In genomic region chr3:184156522-184156955, GRCh38 we compare ENCODE assay signal across 8 cellular contexts. TPM values are rescaled to one million over a fixed set of nuclear protein-coding genes. Genes with fewer than 3 reads are reported as not detected.
DNase-seq lines count a peak whose midpoint lies in the region; ATAC-seq and TF ChIP-seq lines count a peak whose summit lies in the region.

No MANE protein-coding gene starts in this region.

- H3K36me3 Mint-ChIP-seq in activated CD8-positive, alpha-beta memory T cell treated with anti-CD3 and anti-CD28 coated beads, Interleukin-2, amount 10 ng/mL, durations not matched to agents 7 days and 5 days: peaks cover 2% of the 10 kb centered on the region

- DNase-seq in activated CD8-positive, alpha-beta memory T cell treated with anti-CD3 and anti-CD28 coated beads, Interleukin-2, amount 10 ng/mL, durations not matched to agents 7 days and 5 days: no peak
- no peak for DNase-seq in activated CD8-positive, alpha-beta memory T cell treated with anti-CD3 and anti-CD28 coated beads, Interleukin-2, amount 50 U/mL, for 48 hours
- DNase-seq in RKO (ENCODE audit: low spot score) (peak; percentile 67), lower lobe of right lung (no peak)
- DNase-seq in effector memory CD4-positive, alpha-beta T cell: no peak

- 10% methylated on average over 6 of the region's 6 CpGs for WGBS in thymus

- H3K27ac ChIP-seq in effector memory CD4-positive, alpha-beta T cell (ENCODE audit: insufficient read depth, low read length, poor library complexity, severe bottlenecking): no peak overlapping the region
- H3K27ac ChIP-seq in lower lobe of right lung (peak overlapping the region; percentile 88), thymus (ENCODE audit: low read depth) (no peak overlapping the region)

- H3K9me3 Mint-ChIP-seq in activated CD8-positive, alpha-beta memory T cell treated with anti-CD3 and anti-CD28 coated beads, Interleukin-2, amount 10 ng/mL, durations not matched to agents 7 days and 5 days (ENCODE audit: low read depth): no peaks in the 10 kb centered on the region

- no peak for TF ChIP-seq CTCF in lower lobe of right lung (IDR thresholded peaks at IDR 0.05)

- no peak for ATAC-seq in activated CD8-positive, alpha-beta memory T cell treated with anti-CD3 and anti-CD28 coated beads, Interleukin-2, amount 10 ng/mL, durations not matched to agents 7 days and 5 days
- ATAC-seq in lower lobe of right lung (peak; percentile 59 to 63), GM21717 (IDR thresholded peaks at IDR 0.05; ENCODE audit: unreplicated experiment) (no peak), HG03159 (IDR thresholded peaks at IDR 0.05; ENCODE audit: unreplicated experiment) (no peak)

- H3K27me3 ChIP-seq in effector memory CD4-positive, alpha-beta T cell (replicated peaks; ENCODE audit: control insufficient read depth, insufficient read depth, low read length, poor library complexity, severe bottlenecking): no peaks in the 10 kb centered on the region
- H3K27me3 ChIP-seq in lower lobe of right lung (ENCODE audit: low read depth) (no peaks in the 10 kb centered on the region), thymus (ENCODE audit: control insufficient read depth, insufficient read depth) (no peaks in the 10 kb centered on the region)

- intact Hi-C loops in lower lobe of right lung (cut with DNase I): no loop called here

- CTCF ChIA-PET in activated CD8-positive, alpha-beta memory T cell treated with anti-CD3 and anti-CD28 coated beads, Interleukin-2, amount 10 ng/mL, durations not matched to agents 7 days and 5 days (lab: Charles Lee): interaction anchor here (1.5 to 2.1 kb wide), 4 partner anchors 10 to 93 kb away, joined by 3 to 7 read pairs (median 6); partner anchors contain the start of genes AP2M1 and EEF1AKMT4

- H3K27ac Mint-ChIP-seq in activated CD8-positive, alpha-beta memory T cell treated with anti-CD3 and anti-CD28 coated beads, Interleukin-2, amount 10 ng/mL, durations not matched to agents 7 days and 5 days: peak overlapping the region; percentile 74

- peaks cover 33% of the 10 kb centered on the region for H3K4me1 Mint-ChIP-seq in activated CD8-positive, alpha-beta memory T cell treated with anti-CD3 and anti-CD28 coated beads, Interleukin-2, amount 10 ng/mL, durations not matched to agents 7 days and 5 days

- no peaks in the 10 kb centered on the region for H3K36me3 ChIP-seq in effector memory CD4-positive, alpha-beta T cell (ENCODE audit: control insufficient read depth, insufficient read depth, low read length)
- H3K36me3 ChIP-seq in lower lobe of right lung (no peaks in the 10 kb centered on the region), thymus (ENCODE audit: control insufficient read depth, insufficient read depth) (no peaks in the 10 kb centered on the region)

- peaks cover 17% of the 10 kb centered on the region for H3K4me1 ChIP-seq in effector memory CD4-positive, alpha-beta T cell (ENCODE audit: control insufficient read depth, insufficient read depth, low read length, poor library complexity, severe bottlenecking)
- H3K4me1 ChIP-seq in lower lobe of right lung (peaks cover 60% of the 10 kb centered on the region), thymus (ENCODE audit: control insufficient read depth, insufficient read depth, low read length) (peaks cover 9% of the 10 kb centered on the region)

- H3K4me3 ChIP-seq in effector memory CD4-positive, alpha-beta T cell (ENCODE audit: insufficient read depth, low read depth, low read length, poor library complexity, severe bottlenecking): peak overlapping the region; percentile 88
- peak overlapping the region; percentile 97 for H3K4me3 ChIP-seq in lower lobe of right lung
- H3K4me3 ChIP-seq in thymus (ENCODE audit: low read length): peak overlapping the region; percentile 69

- no peaks in the 10 kb centered on the region for H3K9me3 ChIP-seq in effector memory CD4-positive, alpha-beta T cell (ENCODE audit: control insufficient read depth, low read length)
- H3K9me3 ChIP-seq in lower lobe of right lung: no peaks in the 10 kb centered on the region
- no peaks in the 10 kb centered on the region for H3K9me3 ChIP-seq in thymus (ENCODE audit: control insufficient read depth)

- no peaks in the 10 kb centered on the region for H3K27me3 Mint-ChIP-seq in activated CD8-positive, alpha-beta memory T cell treated with anti-CD3 and anti-CD28 coated beads, Interleukin-2, amount 10 ng/mL, durations not matched to agents 7 days and 5 days

- H3K4me3 Mint-ChIP-seq in activated CD8-positive, alpha-beta memory T cell treated with anti-CD3 and anti-CD28 coated beads, Interleukin-2, amount 10 ng/mL, durations not matched to agents 7 days and 5 days: peak overlapping the region; percentile 92

RNA-seq across cellular contexts. Expression of gene DVL3, which starts 1.4 kb away (rescaled TPM):
- 10 to 100 TPM; 42.6 to 44.2 TPM for total RNA-seq in activated CD8-positive, alpha-beta memory T cell treated with anti-CD3 and anti-CD28 coated beads, Interleukin-2, amount 10 ng/mL, durations not matched to agents 7 days and 5 days
- total RNA-seq in lower lobe of right lung: 55.1 TPM
- 26.0 TPM for polyA plus RNA-seq in thymus

RNA-seq across cellular contexts. Expression of gene AP2M1, which starts 18.1 kb away (rescaled TPM):
- 100 to 1,000 TPM; 218 to 230 TPM for total RNA-seq in activated CD8-positive, alpha-beta memory T cell treated with anti-CD3 and anti-CD28 coated beads, Interleukin-2, amount 10 ng/mL, durations not matched to agents 7 days and 5 days
- total RNA-seq in lower lobe of right lung: 241 TPM
- 165 TPM for polyA plus RNA-seq in thymus

RNA-seq across cellular contexts. Expression of gene EIF2B5, which starts 21.4 kb away (rescaled TPM):
- 10 to 100 TPM; 52.2 to 61.6 TPM for total RNA-seq in activated CD8-positive, alpha-beta memory T cell treated with anti-CD3 and anti-CD28 coated beads, Interleukin-2, amount 10 ng/mL, durations not matched to agents 7 days and 5 days
- 41.9 TPM for total RNA-seq in lower lobe of right lung
- polyA plus RNA-seq in thymus: 47.3 TPM

RNA-seq across cellular contexts. Expression of gene ABCF3, which starts 29.5 kb away (rescaled TPM):
- 10 to 100 TPM; 57.6 to 60.2 TPM for total RNA-seq in activated CD8-positive, alpha-beta memory T cell treated with anti-CD3 and anti-CD28 coated beads, Interleukin-2, amount 10 ng/mL, durations not matched to agents 7 days and 5 days
- 60.7 TPM for total RNA-seq in lower lobe of right lung
- polyA plus RNA-seq in thymus: 60.6 TPM

RNA-seq across cellular contexts. Expression of gene HTR3E, which starts 59.7 kb away (rescaled TPM):
- not detected for total RNA-seq in activated CD8-positive, alpha-beta memory T cell treated with anti-CD3 and anti-CD28 coated beads, Interleukin-2, amount 10 ng/mL, durations not matched to agents 7 days and 5 days
- not detected for total RNA-seq in lower lobe of right lung
- 0.05 TPM for polyA plus RNA-seq in thymus

Comparison
In these comparisons a context has a peak if more than half of its experiments do, and no peak if none do; other contexts are left out.
1. ATAC-seq: peak in lower lobe of right lung (2 of 2); none in activated CD8-positive, alpha-beta memory T cell treated with anti-CD3 and anti-CD28 coated beads, Interleukin-2, amount 10 ng/mL, durations not matched to agents 7 days and 5 days (single experiment), GM21717 (single experiment) and HG03159 (single experiment).
2. Peak in every context shown above with its lines, with median percentiles within 50 percentile points of each other: H3K4me3 ChIP-seq.